In genomic region chr2:85709385-85709784, GRCh38 we compare ENCODE assay signal across 15 cellular contexts. TPM values are rescaled to one million over a fixed set of nuclear protein-coding genes. Genes with fewer than 3 reads are reported as not detected.
DNase-seq lines count a peak whose midpoint lies in the region; ATAC-seq and TF ChIP-seq lines count a peak whose summit lies in the region.
"Had no signal": no experiment of that assay in that cellular context is flagged by ENCODE, and none has a peak within 500 bp of the region (broad histone marks: within the 10 kb centered on the region; RNA-seq: fewer than 3 reads in every experiment).

No MANE protein-coding gene starts in this region.

- no peak for TF ChIP-seq POLR2A in breast epithelium (IDR thresholded peaks at IDR 0.05)

- TF ChIP-seq CTCF in Loucy (conservative IDR thresholded peaks at IDR 0.05; ENCODE audit: low read length) (no peak), breast epithelium (IDR thresholded peaks at IDR 0.05) (no peak), neutrophil (IDR thresholded peaks at IDR 0.05) (no peak), colonic mucosa (IDR thresholded peaks at IDR 0.05) (no peak)

- H3K27me3 ChIP-seq in Loucy (ENCODE audit: insufficient read depth, low read length, poor library complexity, severe bottlenecking) = no peaks in the 10 kb centered on the region
- H3K27me3 ChIP-seq in breast epithelium = no peaks in the 10 kb centered on the region
- H3K27me3 ChIP-seq in neutrophil = no peaks in the 10 kb centered on the region
- H3K27me3 ChIP-seq in colonic mucosa = no peaks in the 10 kb centered on the region

- H3F3A ChIP-seq in Loucy (ENCODE audit: low read depth) = no peaks in the 10 kb centered on the region

- intact Hi-C loops in breast epithelium (cut with DNase I; ENCODE audit: low total_unique reads) (loop anchor here (2.0 kb wide), 1 partner anchor 95 kb away; no protein-coding TSS in a partner anchor), colonic mucosa (cut with DNase I) (no loop called here)

- ATAC-seq in GM18868 (IDR thresholded peaks at IDR 0.05; ENCODE audit: unreplicated experiment) (no peak), GM18517 (IDR thresholded peaks at IDR 0.05; ENCODE audit: unreplicated experiment) (no peak), GM19324 (IDR thresholded peaks at IDR 0.05; ENCODE audit: low FRiP score, unreplicated experiment) (no peak)
- ATAC-seq: activated CD4-positive, CD25-positive, alpha-beta regulatory T cell treated with anti-CD3 and anti-CD28 coated beads, Interleukin-2, amount 50 U/mL, for 24 hours; GM23338; left colon had no signal

- no peak overlapping the region for H3K4me2 ChIP-seq in Loucy (ENCODE audit: low read depth, low read length, poor library complexity, severe bottlenecking)
- H3K4me2 ChIP-seq: GM23338 had no signal

- DNase-seq in AML-193 (lab: John Stamatoyannopoulos, UW) (peak; percentile 52 to 57), breast epithelium (ENCODE audit: low spot score in 2 of 2) (no peak), colonic mucosa (no peak)
- DNase-seq: CD4-positive, alpha-beta T cell; left colon; NCI-H2107 had no signal

- H3K4me1 ChIP-seq in Loucy (ENCODE audit: insufficient read depth, low read length, poor library complexity, severe bottlenecking) = peaks cover 8% of the 10 kb centered on the region
- H3K4me1 ChIP-seq in breast epithelium = peaks cover 0 to 4% of the 10 kb centered on the region in 2 donors
- peaks cover 99 to 100% of the 10 kb centered on the region in 2 experiments for H3K4me1 ChIP-seq in neutrophil (ENCODE audit: control insufficient read depth in 1 of 2, insufficient read depth in 1 of 2, low read depth in 1 of 2, low read length in 1 of 2)
- H3K4me1 ChIP-seq in colonic mucosa = no peaks in the 10 kb centered on the region

- H3K36me3 ChIP-seq in Loucy (ENCODE audit: insufficient read depth, low read length) = no peaks in the 10 kb centered on the region
- no peaks in the 10 kb centered on the region for H3K36me3 ChIP-seq in breast epithelium
- H3K36me3 ChIP-seq in neutrophil = no peaks in the 10 kb centered on the region
- no peaks in the 10 kb centered on the region for H3K36me3 ChIP-seq in colonic mucosa
- H3K36me3 ChIP-seq: thoracic aorta had no signal

- H3K4me3 ChIP-seq in Loucy (ENCODE audit: low read length, poor library complexity, severe bottlenecking) = no peak overlapping the region
- no peak overlapping the region for H3K4me3 ChIP-seq in breast epithelium
- H3K4me3 ChIP-seq in neutrophil (ENCODE audit: low read depth in 1 of 2, low read length in 1 of 2) = peak overlapping the region; percentile 28
- no peak overlapping the region for H3K4me3 ChIP-seq in colonic mucosa
- H3K4me3 ChIP-seq: GM23338, thoracic aorta had no signal

- H3K79me2 ChIP-seq in Loucy (ENCODE audit: insufficient read depth, low read length) = no peaks in the 10 kb centered on the region

- H3K9me2 ChIP-seq in Loucy (replicated peaks; ENCODE audit: low read depth, low read length) = no peaks in the 10 kb centered on the region

- H3K9me3 ChIP-seq in Loucy (ENCODE audit: insufficient read depth, low read depth, low read length) (no peaks in the 10 kb centered on the region), breast epithelium (no peaks in the 10 kb centered on the region), neutrophil (no peaks in the 10 kb centered on the region), colonic mucosa (no peaks in the 10 kb centered on the region)
- H3K9me3 ChIP-seq: thoracic aorta had no signal

- H3K9ac ChIP-seq in Loucy (ENCODE audit: low read depth, low read length, poor library complexity, severe bottlenecking) (no peak overlapping the region), colonic mucosa (ENCODE audit: low read depth in 2 of 2, low read length in 2 of 2) (no peak overlapping the region)

- H4K20me1 ChIP-seq in Loucy (ENCODE audit: insufficient read depth, low read length, poor library complexity, severe bottlenecking) = no peaks in the 10 kb centered on the region

- 0 out of 2 replicates have a peak overlapping the region, but pooled peaks have one; percentile 6 for H2AFZ ChIP-seq in Loucy (ENCODE audit: low read length)

- H3K27ac ChIP-seq in breast epithelium = peak overlapping the region; percentile 66 to 83
- peak overlapping the region; percentile 77 for H3K27ac ChIP-seq in neutrophil
- no peak overlapping the region for H3K27ac ChIP-seq in colonic mucosa

RNA-seq across cellular contexts. Expression of gene GNLY, which starts 15.2 kb away (rescaled TPM):
- total RNA-seq in breast epithelium (1 to 10 TPM; 2.0 to 2.6 (median 2.1) TPM), colonic mucosa (1 to 10 TPM in 1 of 2 donors, under 1 TPM in 1; 0.32 to 4.7 TPM)
- total RNA-seq: GM23338 had no signal

RNA-seq across cellular contexts. Expression of gene SFTPB, which starts 41.4 kb away (rescaled TPM):
- total RNA-seq in breast epithelium = 1 to 10 TPM in 1 of 3 donors, not detected in 2; 3.7 TPM
- 10 to 100 TPM in 1 of 2 donors, under 1 TPM in 1; 0.29 to 17.3 TPM for total RNA-seq in colonic mucosa
- total RNA-seq: activated T-helper 2 cell treated with anti-CD3 and anti-CD28 coated beads, Interferon-gamma antibody, Interleukin-2, Interleukin-4, amounts not matched to agents 10 μg/mL and 5 μg/mL and 100 μg/mL, durations not matched to agents 14 hours and 24 hours and 36 hours; CD4-positive, alpha-beta T cell; GM23338; left colon; thoracic aorta had no signal

RNA-seq across cellular contexts. Expression of gene ATOH8, which starts 44.4 kb away (rescaled TPM):
- total RNA-seq in breast epithelium = 100 to 1,000 TPM in 1 of 3 donors, 10 to 100 TPM in 2; 20.8 to 167 (median 46.2) TPM
- 1 to 10 TPM; 2.5 TPM for total RNA-seq in colonic mucosa
- total RNA-seq: CD4-positive, alpha-beta T cell had no signal

Comparison
In these comparisons a context has a peak if more than half of its experiments do, and no peak if none do; other contexts are left out.
1. DNase-seq: peak in AML-193 (2 of 2); none in breast epithelium (0 of 2) and colonic mucosa (single experiment).
2. H3K4me3 ChIP-seq: peak in neutrophil (2 of 2); none in Loucy (single experiment), breast epithelium (0 of 3) and colonic mucosa (single experiment).
3. RNA of gene ATOH8, which starts 44.4 kb away (total RNA-seq): 20.8 to 167 TPM in breast epithelium; 2.5 TPM in colonic mucosa; every median in the first group is over 4 times any median in the second.